1 cellular context compared by ENCODE assay signal in genomic region chr3:124887177-124887995, GRCh38.
TF ChIP-seq lines count a peak whose summit lies in the region.

A gene with protein sequence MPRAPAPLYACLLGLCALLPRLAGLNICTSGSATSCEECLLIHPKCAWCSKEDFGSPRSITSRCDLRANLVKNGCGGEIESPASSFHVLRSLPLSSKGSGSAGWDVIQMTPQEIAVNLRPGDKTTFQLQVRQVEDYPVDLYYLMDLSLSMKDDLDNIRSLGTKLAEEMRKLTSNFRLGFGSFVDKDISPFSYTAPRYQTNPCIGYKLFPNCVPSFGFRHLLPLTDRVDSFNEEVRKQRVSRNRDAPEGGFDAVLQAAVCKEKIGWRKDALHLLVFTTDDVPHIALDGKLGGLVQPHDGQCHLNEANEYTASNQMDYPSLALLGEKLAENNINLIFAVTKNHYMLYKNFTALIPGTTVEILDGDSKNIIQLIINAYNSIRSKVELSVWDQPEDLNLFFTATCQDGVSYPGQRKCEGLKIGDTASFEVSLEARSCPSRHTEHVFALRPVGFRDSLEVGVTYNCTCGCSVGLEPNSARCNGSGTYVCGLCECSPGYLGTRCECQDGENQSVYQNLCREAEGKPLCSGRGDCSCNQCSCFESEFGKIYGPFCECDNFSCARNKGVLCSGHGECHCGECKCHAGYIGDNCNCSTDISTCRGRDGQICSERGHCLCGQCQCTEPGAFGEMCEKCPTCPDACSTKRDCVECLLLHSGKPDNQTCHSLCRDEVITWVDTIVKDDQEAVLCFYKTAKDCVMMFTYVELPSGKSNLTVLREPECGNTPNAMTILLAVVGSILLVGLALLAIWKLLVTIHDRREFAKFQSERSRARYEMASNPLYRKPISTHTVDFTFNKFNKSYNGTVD (minus strand): TSS chr3:124887365. CDS start chr3:124887000, 365 bp downstream.

TF ChIP-seq in HepG2, 621 proteins besides CTCF, POLR2A, EP300 and RAD21 (continued from another document and continues in another):
- no peak for TF ChIP-seq CCAR2 (optimal IDR thresholded peaks at IDR 0.05; ENCODE audit: low read depth, low read length)
- TF ChIP-seq ZFP82 (CRISPR knock-in tag; IDR thresholded peaks at IDR 0.05; ENCODE audit: borderline replicate concordance), result no peak
- TF ChIP-seq MAFG (CRISPR knock-in tag; IDR thresholded peaks at IDR 0.05), result no peak
- TF ChIP-seq ZNF441 (CRISPR knock-in tag; IDR thresholded peaks at IDR 0.05; ENCODE audit: borderline replicate concordance), result no peak; the same call in 1 of the 2 replicates
- peak; percentile 60 for TF ChIP-seq ISL2 (CRISPR knock-in tag; IDR thresholded peaks at IDR 0.05)
- TF ChIP-seq MED1 (CRISPR knock-in tag; IDR thresholded peaks at IDR 0.05), result peak; percentile 82
- 0 out of 2 replicates have a peak, but pooled peaks have one; percentile 22 for TF ChIP-seq ZNF205 (CRISPR knock-in tag; IDR thresholded peaks at IDR 0.05)
- no peak; the same call in 1 of the 2 replicates for TF ChIP-seq REPIN1 (CRISPR knock-in tag; IDR thresholded peaks at IDR 0.05; ENCODE audit: borderline replicate concordance, low read depth)
- TF ChIP-seq FOXA1 (IDR thresholded peaks at IDR 0.05), result no peak
- TF ChIP-seq FOXA1 (CRISPR knock-in tag; IDR thresholded peaks at IDR 0.05), result no peak
- no peak for TF ChIP-seq TCF7L2 (IDR thresholded peaks at IDR 0.05; ENCODE audit: low read depth, low read length)
- no peak for TF ChIP-seq KAT2B (IDR thresholded peaks at IDR 0.05; ENCODE audit: borderline replicate concordance, low read depth, low read length)
- TF ChIP-seq, protein P1, sequence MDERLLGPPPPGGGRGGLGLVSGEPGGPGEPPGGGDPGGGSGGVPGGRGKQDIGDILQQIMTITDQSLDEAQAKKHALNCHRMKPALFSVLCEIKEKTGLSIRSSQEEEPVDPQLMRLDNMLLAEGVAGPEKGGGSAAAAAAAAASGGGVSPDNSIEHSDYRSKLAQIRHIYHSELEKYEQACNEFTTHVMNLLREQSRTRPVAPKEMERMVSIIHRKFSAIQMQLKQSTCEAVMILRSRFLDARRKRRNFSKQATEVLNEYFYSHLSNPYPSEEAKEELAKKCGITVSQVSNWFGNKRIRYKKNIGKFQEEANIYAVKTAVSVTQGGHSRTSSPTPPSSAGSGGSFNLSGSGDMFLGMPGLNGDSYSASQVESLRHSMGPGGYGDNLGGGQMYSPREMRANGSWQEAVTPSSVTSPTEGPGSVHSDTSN (CRISPR knock-in tag; IDR thresholded peaks at IDR 0.05), result no peak
- TF ChIP-seq KDM6A (CRISPR knock-in tag; IDR thresholded peaks at IDR 0.05; ENCODE audit: low read depth), result no peak
- no peak for TF ChIP-seq GLI4 (CRISPR knock-in tag; IDR thresholded peaks at IDR 0.05; ENCODE audit: borderline replicate concordance)
- no peak for TF ChIP-seq ATF4 (CRISPR knock-in tag; IDR thresholded peaks at IDR 0.05)
- 0 out of 2 replicates have a peak, but pooled peaks have one; percentile 36 for TF ChIP-seq ETV5 (CRISPR knock-in tag; IDR thresholded peaks at IDR 0.05; ENCODE audit: borderline replicate concordance)
- TF ChIP-seq ZNF333 (CRISPR knock-in tag; IDR thresholded peaks at IDR 0.05; ENCODE audit: borderline replicate concordance), result no peak; the same call in 1 of the 2 replicates
- TF ChIP-seq RBAK (CRISPR knock-in tag; IDR thresholded peaks at IDR 0.05), result no peak
- TF ChIP-seq, protein P2, sequence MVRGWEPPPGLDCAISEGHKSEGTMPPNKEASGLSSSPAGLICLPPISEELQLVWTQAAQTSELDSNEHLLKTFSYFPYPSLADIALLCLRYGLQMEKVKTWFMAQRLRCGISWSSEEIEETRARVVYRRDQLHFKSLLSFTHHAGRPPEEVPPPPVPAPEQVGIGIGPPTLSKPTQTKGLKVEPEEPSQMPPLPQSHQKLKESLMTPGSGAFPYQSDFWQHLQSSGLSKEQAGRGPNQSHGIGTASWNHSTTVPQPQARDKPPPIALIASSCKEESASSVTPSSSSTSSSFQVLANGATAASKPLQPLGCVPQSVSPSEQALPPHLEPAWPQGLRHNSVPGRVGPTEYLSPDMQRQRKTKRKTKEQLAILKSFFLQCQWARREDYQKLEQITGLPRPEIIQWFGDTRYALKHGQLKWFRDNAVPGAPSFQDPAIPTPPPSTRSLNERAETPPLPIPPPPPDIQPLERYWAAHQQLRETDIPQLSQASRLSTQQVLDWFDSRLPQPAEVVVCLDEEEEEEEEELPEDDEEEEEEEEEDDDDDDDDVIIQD (CRISPR knock-in tag; IDR thresholded peaks at IDR 0.05; ENCODE audit: low read depth), result no peak
- no peak for TF ChIP-seq RARG (CRISPR knock-in tag; IDR thresholded peaks at IDR 0.05; ENCODE audit: low read depth)
- TF ChIP-seq SMAD3 (CRISPR knock-in tag; IDR thresholded peaks at IDR 0.05), result no peak
- no peak for TF ChIP-seq THAP9 (CRISPR knock-in tag; IDR thresholded peaks at IDR 0.05; ENCODE audit: borderline replicate concordance)
- peak; percentile 87 for TF ChIP-seq ZFX (CRISPR knock-in tag; IDR thresholded peaks at IDR 0.05; ENCODE audit: low read depth)
- TF ChIP-seq, protein P3, sequence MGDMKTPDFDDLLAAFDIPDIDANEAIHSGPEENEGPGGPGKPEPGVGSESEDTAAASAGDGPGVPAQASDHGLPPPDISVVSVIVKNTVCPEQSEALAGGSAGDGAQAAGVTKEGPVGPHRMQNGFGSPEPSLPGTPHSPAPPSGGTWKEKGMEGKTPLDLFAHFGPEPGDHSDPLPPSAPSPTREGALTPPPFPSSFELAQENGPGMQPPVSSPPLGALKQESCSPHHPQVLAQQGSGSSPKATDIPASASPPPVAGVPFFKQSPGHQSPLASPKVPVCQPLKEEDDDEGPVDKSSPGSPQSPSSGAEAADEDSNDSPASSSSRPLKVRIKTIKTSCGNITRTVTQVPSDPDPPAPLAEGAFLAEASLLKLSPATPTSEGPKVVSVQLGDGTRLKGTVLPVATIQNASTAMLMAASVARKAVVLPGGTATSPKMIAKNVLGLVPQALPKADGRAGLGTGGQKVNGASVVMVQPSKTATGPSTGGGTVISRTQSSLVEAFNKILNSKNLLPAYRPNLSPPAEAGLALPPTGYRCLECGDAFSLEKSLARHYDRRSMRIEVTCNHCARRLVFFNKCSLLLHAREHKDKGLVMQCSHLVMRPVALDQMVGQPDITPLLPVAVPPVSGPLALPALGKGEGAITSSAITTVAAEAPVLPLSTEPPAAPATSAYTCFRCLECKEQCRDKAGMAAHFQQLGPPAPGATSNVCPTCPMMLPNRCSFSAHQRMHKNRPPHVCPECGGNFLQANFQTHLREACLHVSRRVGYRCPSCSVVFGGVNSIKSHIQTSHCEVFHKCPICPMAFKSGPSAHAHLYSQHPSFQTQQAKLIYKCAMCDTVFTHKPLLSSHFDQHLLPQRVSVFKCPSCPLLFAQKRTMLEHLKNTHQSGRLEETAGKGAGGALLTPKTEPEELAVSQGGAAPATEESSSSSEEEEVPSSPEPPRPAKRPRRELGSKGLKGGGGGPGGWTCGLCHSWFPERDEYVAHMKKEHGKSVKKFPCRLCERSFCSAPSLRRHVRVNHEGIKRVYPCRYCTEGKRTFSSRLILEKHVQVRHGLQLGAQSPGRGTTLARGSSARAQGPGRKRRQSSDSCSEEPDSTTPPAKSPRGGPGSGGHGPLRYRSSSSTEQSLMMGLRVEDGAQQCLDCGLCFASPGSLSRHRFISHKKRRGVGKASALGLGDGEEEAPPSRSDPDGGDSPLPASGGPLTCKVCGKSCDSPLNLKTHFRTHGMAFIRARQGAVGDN (CRISPR knock-in tag; IDR thresholded peaks at IDR 0.05), result peak; percentile 79
- TF ChIP-seq, protein P4, sequence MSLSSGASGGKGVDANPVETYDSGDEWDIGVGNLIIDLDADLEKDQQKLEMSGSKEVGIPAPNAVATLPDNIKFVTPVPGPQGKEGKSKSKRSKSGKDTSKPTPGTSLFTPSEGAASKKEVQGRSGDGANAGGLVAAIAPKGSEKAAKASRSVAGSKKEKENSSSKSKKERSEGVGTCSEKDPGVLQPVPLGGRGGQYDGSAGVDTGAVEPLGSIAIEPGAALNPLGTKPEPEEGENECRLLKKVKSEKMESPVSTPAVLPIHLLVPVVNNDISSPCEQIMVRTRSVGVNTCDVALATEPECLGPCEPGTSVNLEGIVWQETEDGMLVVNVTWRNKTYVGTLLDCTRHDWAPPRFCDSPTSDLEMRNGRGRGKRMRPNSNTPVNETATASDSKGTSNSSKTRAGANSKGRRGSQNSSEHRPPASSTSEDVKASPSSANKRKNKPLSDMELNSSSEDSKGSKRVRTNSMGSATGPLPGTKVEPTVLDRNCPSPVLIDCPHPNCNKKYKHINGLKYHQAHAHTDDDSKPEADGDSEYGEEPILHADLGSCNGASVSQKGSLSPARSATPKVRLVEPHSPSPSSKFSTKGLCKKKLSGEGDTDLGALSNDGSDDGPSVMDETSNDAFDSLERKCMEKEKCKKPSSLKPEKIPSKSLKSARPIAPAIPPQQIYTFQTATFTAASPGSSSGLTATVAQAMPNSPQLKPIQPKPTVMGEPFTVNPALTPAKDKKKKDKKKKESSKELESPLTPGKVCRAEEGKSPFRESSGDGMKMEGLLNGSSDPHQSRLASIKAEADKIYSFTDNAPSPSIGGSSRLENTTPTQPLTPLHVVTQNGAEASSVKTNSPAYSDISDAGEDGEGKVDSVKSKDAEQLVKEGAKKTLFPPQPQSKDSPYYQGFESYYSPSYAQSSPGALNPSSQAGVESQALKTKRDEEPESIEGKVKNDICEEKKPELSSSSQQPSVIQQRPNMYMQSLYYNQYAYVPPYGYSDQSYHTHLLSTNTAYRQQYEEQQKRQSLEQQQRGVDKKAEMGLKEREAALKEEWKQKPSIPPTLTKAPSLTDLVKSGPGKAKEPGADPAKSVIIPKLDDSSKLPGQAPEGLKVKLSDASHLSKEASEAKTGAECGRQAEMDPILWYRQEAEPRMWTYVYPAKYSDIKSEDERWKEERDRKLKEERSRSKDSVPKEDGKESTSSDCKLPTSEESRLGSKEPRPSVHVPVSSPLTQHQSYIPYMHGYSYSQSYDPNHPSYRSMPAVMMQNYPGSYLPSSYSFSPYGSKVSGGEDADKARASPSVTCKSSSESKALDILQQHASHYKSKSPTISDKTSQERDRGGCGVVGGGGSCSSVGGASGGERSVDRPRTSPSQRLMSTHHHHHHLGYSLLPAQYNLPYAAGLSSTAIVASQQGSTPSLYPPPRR (CRISPR knock-in tag; IDR thresholded peaks at IDR 0.05; ENCODE audit: borderline replicate concordance), result no peak; the same call in 1 of the 2 replicates
- no peak; the same call in 1 of the 2 replicates for TF ChIP-seq HOXD1 (CRISPR knock-in tag; IDR thresholded peaks at IDR 0.05)
